ENCODE assay signal across 2 cellular contexts in the genomic region with DNA sequence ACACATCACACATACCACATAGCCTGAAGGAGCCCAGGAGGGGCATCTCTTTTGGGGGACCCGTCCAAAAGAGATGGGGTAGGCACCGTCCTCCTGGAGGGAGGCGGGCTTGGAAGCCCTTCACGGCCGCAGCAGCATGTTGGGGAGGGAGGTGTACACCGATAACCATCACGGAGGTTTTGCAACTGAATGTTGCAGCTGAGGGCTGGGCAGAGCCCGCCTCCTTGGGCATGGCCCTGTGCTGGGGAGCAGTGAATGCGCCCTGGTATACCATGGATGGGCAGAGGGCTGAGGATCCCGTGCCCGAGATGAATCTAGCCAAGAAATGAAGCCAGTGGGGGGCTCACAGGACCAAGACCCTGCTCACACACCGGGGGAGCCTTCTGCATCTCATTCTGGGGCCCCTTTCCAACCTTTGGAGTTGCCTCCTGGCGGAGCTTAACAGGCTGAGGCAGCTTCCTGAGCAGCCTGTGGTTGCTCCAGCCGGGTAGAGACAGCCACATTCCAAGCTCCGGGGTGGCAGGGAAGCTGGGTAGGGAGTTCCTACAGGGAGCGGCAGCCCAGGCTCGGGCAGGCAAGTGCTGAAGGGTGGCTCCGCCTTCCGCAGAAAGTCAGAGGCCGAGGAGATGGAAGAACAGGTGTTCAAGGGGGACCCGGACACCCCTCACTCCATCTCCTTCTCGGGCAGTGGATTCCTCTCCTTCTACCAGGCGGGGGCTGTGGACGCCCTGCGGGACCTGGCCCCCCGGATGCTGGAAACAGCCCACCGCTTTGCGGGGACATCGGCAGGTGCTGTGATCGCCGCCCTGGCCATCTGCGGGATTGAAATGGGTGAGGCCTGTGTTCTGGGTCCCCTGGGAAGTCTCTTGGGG.
TF ChIP-seq lines count a peak whose summit lies in the region.

A gene with protein sequence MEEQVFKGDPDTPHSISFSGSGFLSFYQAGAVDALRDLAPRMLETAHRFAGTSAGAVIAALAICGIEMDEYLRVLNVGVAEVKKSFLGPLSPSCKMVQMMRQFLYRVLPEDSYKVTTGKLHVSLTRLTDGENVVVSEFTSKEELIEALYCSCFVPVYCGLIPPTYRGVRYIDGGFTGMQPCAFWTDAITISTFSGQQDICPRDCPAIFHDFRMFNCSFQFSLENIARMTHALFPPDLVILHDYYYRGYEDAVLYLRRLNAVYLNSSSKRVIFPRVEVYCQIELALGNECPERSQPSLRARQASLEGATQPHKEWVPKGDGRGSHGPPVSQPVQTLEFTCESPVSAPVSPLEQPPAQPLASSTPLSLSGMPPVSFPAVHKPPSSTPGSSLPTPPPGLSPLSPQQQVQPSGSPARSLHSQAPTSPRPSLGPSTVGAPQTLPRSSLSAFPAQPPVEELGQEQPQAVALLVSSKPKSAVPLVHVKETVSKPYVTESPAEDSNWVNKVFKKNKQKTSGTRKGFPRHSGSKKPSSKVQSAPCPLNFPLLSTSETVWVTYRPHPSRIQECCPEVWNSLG (plus strand): TSS at position 227 of the 872 bp plus-strand sequence. CDS start 400 bp downstream, at position 627.

TF ChIP-seq in GM23338, 12 proteins besides CTCF, POLR2A, EP300 and RAD21 (continues in another document):
- TF ChIP-seq, protein P1, sequence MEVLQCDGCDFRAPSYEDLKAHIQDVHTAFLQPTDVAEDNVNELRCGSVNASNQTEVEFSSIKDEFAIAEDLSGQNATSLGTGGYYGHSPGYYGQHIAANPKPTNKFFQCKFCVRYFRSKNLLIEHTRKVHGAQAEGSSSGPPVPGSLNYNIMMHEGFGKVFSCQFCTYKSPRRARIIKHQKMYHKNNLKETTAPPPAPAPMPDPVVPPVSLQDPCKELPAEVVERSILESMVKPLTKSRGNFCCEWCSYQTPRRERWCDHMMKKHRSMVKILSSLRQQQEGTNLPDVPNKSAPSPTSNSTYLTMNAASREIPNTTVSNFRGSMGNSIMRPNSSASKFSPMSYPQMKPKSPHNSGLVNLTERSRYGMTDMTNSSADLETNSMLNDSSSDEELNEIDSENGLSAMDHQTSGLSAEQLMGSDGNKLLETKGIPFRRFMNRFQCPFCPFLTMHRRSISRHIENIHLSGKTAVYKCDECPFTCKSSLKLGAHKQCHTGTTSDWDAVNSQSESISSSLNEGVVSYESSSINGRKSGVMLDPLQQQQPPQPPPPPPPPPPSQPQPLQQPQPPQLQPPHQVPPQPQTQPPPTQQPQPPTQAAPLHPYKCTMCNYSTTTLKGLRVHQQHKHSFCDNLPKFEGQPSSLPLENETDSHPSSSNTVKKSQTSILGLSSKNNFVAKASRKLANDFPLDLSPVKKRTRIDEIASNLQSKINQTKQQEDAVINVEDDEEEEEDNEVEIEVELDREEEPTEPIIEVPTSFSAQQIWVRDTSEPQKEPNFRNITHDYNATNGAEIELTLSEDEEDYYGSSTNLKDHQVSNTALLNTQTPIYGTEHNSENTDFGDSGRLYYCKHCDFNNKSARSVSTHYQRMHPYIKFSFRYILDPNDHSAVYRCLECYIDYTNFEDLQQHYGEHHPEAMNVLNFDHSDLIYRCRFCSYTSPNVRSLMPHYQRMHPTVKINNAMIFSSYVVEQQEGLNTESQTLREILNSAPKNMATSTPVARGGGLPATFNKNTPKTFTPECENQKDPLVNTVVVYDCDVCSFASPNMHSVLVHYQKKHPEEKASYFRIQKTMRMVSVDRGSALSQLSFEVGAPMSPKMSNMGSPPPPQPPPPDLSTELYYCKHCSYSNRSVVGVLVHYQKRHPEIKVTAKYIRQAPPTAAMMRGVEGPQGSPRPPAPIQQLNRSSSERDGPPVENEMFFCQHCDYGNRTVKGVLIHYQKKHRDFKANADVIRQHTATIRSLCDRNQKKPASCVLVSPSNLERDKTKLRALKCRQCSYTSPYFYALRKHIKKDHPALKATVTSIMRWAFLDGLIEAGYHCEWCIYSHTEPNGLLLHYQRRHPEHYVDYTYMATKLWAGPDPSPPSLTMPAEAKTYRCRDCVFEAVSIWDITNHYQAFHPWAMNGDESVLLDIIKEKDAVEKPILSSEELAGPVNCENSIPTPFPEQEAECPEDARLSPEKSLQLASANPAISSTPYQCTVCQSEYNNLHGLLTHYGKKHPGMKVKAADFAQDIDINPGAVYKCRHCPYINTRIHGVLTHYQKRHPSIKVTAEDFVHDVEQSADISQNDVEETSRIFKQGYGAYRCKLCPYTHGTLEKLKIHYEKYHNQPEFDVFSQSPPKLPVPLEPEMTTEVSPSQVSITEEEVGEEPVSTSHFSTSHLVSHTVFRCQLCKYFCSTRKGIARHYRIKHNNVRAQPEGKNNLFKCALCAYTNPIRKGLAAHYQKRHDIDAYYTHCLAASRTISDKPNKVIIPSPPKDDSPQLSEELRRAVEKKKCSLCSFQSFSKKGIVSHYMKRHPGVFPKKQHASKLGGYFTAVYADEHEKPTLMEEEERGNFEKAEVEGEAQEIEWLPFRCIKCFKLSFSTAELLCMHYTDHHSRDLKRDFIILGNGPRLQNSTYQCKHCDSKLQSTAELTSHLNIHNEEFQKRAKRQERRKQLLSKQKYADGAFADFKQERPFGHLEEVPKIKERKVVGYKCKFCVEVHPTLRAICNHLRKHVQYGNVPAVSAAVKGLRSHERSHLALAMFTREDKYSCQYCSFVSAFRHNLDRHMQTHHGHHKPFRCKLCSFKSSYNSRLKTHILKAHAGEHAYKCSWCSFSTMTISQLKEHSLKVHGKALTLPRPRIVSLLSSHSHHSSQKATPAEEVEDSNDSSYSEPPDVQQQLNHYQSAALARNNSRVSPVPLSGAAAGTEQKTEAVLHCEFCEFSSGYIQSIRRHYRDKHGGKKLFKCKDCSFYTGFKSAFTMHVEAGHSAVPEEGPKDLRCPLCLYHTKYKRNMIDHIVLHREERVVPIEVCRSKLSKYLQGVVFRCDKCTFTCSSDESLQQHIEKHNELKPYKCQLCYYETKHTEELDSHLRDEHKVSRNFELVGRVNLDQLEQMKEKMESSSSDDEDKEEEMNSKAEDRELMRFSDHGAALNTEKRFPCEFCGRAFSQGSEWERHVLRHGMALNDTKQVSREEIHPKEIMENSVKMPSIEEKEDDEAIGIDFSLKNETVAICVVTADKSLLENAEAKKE (CRISPR knock-in tag; IDR thresholded peaks at IDR 0.05), result no peak
- TF ChIP-seq, protein P2, sequence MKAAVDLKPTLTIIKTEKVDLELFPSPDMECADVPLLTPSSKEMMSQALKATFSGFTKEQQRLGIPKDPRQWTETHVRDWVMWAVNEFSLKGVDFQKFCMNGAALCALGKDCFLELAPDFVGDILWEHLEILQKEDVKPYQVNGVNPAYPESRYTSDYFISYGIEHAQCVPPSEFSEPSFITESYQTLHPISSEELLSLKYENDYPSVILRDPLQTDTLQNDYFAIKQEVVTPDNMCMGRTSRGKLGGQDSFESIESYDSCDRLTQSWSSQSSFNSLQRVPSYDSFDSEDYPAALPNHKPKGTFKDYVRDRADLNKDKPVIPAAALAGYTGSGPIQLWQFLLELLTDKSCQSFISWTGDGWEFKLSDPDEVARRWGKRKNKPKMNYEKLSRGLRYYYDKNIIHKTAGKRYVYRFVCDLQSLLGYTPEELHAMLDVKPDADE (IDR thresholded peaks at IDR 0.05), result no peak
- TF ChIP-seq NANOG (IDR thresholded peaks at IDR 0.05; ENCODE audit: borderline replicate concordance) (no peak), ZNF114 (CRISPR knock-in tag; IDR thresholded peaks at IDR 0.05) (no peak), ZNF331 (CRISPR knock-in tag; IDR thresholded peaks at IDR 0.05; ENCODE audit: low read depth) (no peak), EZH2 (IDR thresholded peaks at IDR 0.05; ENCODE audit: low read depth, unreplicated experiment) (no peak)

TF ChIP-seq in H1, 55 proteins besides CTCF, POLR2A, EP300 and RAD21:
- TF ChIP-seq KDM1A (IDR thresholded peaks at IDR 0.05; ENCODE audit: borderline replicate concordance, low read length), result no peak
- peak; percentile 62; the same call in 1 of the 2 replicates for TF ChIP-seq TEAD4 (IDR thresholded peaks at IDR 0.05; ENCODE audit: low read depth, low read length)
